ENCODE assay signal across 11 cellular contexts in the genomic region with DNA sequence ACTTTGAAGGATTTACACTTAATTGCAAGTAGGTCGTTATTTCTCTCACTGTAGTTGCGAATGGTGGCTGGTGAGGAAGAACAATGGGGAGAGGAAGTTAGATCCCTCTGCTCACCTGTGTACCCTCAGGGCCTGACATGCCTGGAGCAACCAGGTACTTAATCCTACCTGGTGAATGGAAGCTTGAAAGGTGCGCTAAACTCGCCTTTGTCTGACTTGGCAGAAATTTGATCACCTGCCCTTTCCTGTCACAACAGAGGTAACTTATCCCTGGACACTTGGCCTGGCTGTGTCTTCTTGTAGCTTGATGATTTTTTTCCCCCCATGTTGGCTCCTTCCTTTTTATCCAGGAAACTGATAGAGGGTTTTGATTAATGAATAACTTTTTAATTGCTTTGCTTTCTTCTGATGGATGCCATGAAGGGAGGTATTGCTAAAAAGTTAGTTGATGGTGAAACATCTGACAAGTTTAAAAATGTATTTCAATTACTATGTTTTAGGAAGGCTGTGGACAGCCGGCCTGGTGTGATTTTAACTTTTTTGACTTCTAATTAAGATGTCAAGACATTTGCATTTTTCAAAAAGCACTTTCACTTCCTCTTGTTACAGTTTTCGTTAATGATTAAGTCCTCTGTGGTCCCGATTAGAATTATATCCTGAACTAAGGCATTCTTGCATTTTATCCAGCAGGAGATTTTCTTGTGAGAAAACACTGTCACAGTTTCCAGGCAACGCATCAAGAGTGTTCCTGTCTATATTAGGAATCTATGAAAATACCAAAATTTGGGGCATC. TPM values are rescaled to one million over a fixed set of nuclear protein-coding genes. Genes with fewer than 3 reads are reported as not detected.
A peak's percentile ranks its signal among the peaks of the same experiment; 100 is the strongest.
DNase-seq lines count a peak whose midpoint lies in the region; ATAC-seq and TF ChIP-seq lines count a peak whose summit lies in the region.
"Had no signal": no experiment of that assay in that cellular context is flagged by ENCODE, and none has a peak within 500 bp of the region (broad histone marks: within the 10 kb centered on the region; RNA-seq: fewer than 3 reads in every experiment).

No MANE protein-coding gene starts in this region.

- H3K4me1 ChIP-seq in CD4-positive, CD25-positive, alpha-beta regulatory T cell (ENCODE audit: control insufficient read depth, insufficient read depth, low read length, poor library complexity, severe bottlenecking), result no peaks in the 10 kb centered on the region
- H3K4me1 ChIP-seq in duodenal mucosa (ENCODE audit: control insufficient read depth in 1 of 2, insufficient read depth in 2 of 2, low read length in 2 of 2) (peaks cover 29 to 36% of the 10 kb centered on the region in 2 donors), left ventricle myocardium inferior (no peaks in the 10 kb centered on the region)
- H3K4me1 ChIP-seq: BLaER1 had no signal

- peaks cover 0 to 2% (median 0%) of the 10 kb centered on the region in 7 donors for H3K9me3 Mint-ChIP-seq in CD4-positive, CD25-positive, alpha-beta regulatory T cell

- H3K27ac ChIP-seq in CD4-positive, CD25-positive, alpha-beta regulatory T cell (ENCODE audit: insufficient read depth, low read length, poor library complexity, severe bottlenecking), result no peak overlapping the region
- H3K27ac ChIP-seq in duodenal mucosa (ENCODE audit: low read depth, low read length) (peak overlapping the region; percentile 64), left ventricle myocardium inferior (replicated peaks) (no peak overlapping the region)
- H3K27ac ChIP-seq: BLaER1, thoracic aorta had no signal

- TF ChIP-seq CTCF in GM20000 (IDR thresholded peaks at IDR 0.05; ENCODE audit: extremely low read depth, missing control alignments) (no peak), left ventricle myocardium inferior (IDR thresholded peaks at IDR 0.05; ENCODE audit: borderline replicate concordance) (no peak)

- DNase-seq in CD4-positive, CD25-positive, alpha-beta regulatory T cell, result no peak
- DNase-seq in GM20000 (ENCODE audit: low spot score) (peak; percentile 44), hepatic stellate cell (ENCODE audit: low spot score) (no peak), left ventricle myocardium inferior (no peak)
- no peak for DNase-seq in stimulated activated CD4-positive, alpha-beta T cell treated with anti-CD3 and anti-CD28 coated beads, Interleukin-1b, Interleukin-23, amount 100 ng/mL, for 48 hours
- no peak for DNase-seq in central memory CD4-positive, alpha-beta T cell

- H3K4me3 ChIP-seq in CD4-positive, CD25-positive, alpha-beta regulatory T cell (ENCODE audit: low read depth, low read length), result no peak overlapping the region
- H3K4me3 ChIP-seq in duodenal mucosa (ENCODE audit: low read depth in 1 of 2, low read length in 2 of 2) (peak overlapping the region; percentile 22 to 31), left ventricle myocardium inferior (no peak overlapping the region)
- H3K4me3 ChIP-seq: BLaER1, lung, thoracic aorta had no signal

- intact Hi-C loops in left ventricle myocardium inferior (cut with micrococcal nuclease), result no loop called here

- no peaks in the 10 kb centered on the region for H3K36me3 ChIP-seq in CD4-positive, CD25-positive, alpha-beta regulatory T cell (ENCODE audit: control insufficient read depth, insufficient read depth, low read length)
- H3K36me3 ChIP-seq in duodenal mucosa (ENCODE audit: control insufficient read depth in 1 of 2, insufficient read depth in 2 of 2, low read length in 2 of 2), result no peaks in the 10 kb centered on the region
- H3K36me3 ChIP-seq in left ventricle myocardium inferior, result no peaks in the 10 kb centered on the region
- H3K36me3 ChIP-seq: BLaER1, thoracic aorta had no signal

- H3K27me3 Mint-ChIP-seq in CD4-positive, CD25-positive, alpha-beta regulatory T cell, result no peaks in the 10 kb centered on the region

- H3K4me3 Mint-ChIP-seq in CD4-positive, CD25-positive, alpha-beta regulatory T cell, result peak overlapping the region in 1 of 4 donors; percentile 48

- peaks cover 5 to 30% (median 15%) of the 10 kb centered on the region in 4 donors for H3K4me1 Mint-ChIP-seq in CD4-positive, CD25-positive, alpha-beta regulatory T cell

- ATAC-seq in CD4-positive, CD25-positive, alpha-beta regulatory T cell (ENCODE audit: low read depth in 2 of 2), result no peak
- ATAC-seq in HG03378 (IDR thresholded peaks at IDR 0.05; ENCODE audit: unreplicated experiment), result peak; percentile 91

- peak overlapping the region; percentile 10 to 37 for H3K9ac ChIP-seq in duodenal mucosa (ENCODE audit: low read depth in 1 of 2, low read length in 2 of 2)
- H3K9ac ChIP-seq: BLaER1 had no signal

- H3K36me3 Mint-ChIP-seq in CD4-positive, CD25-positive, alpha-beta regulatory T cell, result no peaks in the 10 kb centered on the region

- H3K9me3 ChIP-seq in CD4-positive, CD25-positive, alpha-beta regulatory T cell (ENCODE audit: control insufficient read depth in 2 of 2, low read length in 2 of 2), result no peaks in the 10 kb centered on the region
- H3K9me3 ChIP-seq in duodenal mucosa (ENCODE audit: control insufficient read depth in 1 of 2, low read length in 2 of 2), result no peaks in the 10 kb centered on the region
- no peaks in the 10 kb centered on the region for H3K9me3 ChIP-seq in left ventricle myocardium inferior (replicated peaks)
- H3K9me3 ChIP-seq: thoracic aorta had no signal

- H3K27ac Mint-ChIP-seq in CD4-positive, CD25-positive, alpha-beta regulatory T cell, result peak overlapping the region in 2 of 3 donors; percentile 26 to 56

- no peaks in the 10 kb centered on the region for H3K27me3 ChIP-seq in CD4-positive, CD25-positive, alpha-beta regulatory T cell (ENCODE audit: control insufficient read depth, insufficient read depth, low read length)
- H3K27me3 ChIP-seq in duodenal mucosa (ENCODE audit: control insufficient read depth in 1 of 2, insufficient read depth in 2 of 2, low read length in 2 of 2) (no peaks in the 10 kb centered on the region), left ventricle myocardium inferior (ENCODE audit: low read depth) (no peaks in the 10 kb centered on the region)
- H3K27me3 ChIP-seq: BLaER1 had no signal

RNA-seq across cellular contexts. Expression of gene SGPP2, which starts 9.2 kb away (rescaled TPM):
- total RNA-seq in CD4-positive, CD25-positive, alpha-beta regulatory T cell, result 8.3 TPM
- polyA plus RNA-seq in CD4-positive, CD25-positive, alpha-beta regulatory T cell, result 1 to 10 TPM; 2.7 to 7.2 (median 3.9) TPM
- total RNA-seq in left ventricle myocardium inferior, result 2.3 TPM

Comparison
In these comparisons a context has a peak if more than half of its experiments do, and no peak if none do; other contexts are left out.
1. H3K4me3 ChIP-seq: peak in duodenal mucosa (2 of 2); none in CD4-positive, CD25-positive, alpha-beta regulatory T cell (single experiment) and left ventricle myocardium inferior (single experiment).